24 cellular contexts compared by ENCODE assay signal in the genomic region with DNA sequence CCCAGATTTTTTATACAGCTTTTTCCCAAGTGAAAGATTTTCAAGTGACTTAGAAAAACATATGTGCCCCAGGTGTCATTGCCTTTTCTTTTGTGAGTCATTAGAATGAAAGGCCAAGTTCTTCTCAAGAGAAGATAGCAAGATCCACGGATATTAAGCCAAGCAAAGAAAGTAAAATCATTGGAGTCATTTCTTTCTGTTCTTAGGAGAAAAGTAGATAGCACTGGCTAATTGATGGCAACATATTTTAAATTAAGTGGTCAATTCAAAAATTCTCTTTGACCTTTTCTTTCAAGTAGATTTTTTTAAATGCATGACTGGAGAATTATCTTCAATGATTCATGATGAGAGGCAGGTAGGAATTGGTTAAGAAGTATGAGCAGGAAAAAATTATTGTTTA.
A peak's percentile ranks its signal among the peaks of the same experiment; 100 is the strongest.
DNase-seq lines count a peak whose midpoint lies in the region; ATAC-seq, FAIRE-seq and TF ChIP-seq lines count a peak whose summit lies in the region.
"Had no signal": no experiment of that assay in that cellular context is flagged by ENCODE, and none has a peak within 500 bp of the region (broad histone marks: within the 10 kb centered on the region; RNA-seq: fewer than 3 reads in every experiment).

No MANE protein-coding gene starts in this region.

- TF ChIP-seq CTCF in mammary epithelial cell (conservative IDR thresholded peaks at IDR 0.05 in 1 of 2, IDR thresholded peaks at IDR 0.05 in 1 of 2; ENCODE audit: extremely low read depth in 1 of 2, insufficient read depth in 1 of 2, low read depth in 1 of 2, low read length in 2 of 2) (no peak), breast epithelium (IDR thresholded peaks at IDR 0.05) (no peak), bronchial epithelial cell (IDR thresholded peaks at IDR 0.05; ENCODE audit: insufficient read depth, low read length, severe bottlenecking) (no peak), foreskin keratinocyte (conservative IDR thresholded peaks at IDR 0.05) (no peak), OCI-LY7 (conservative IDR thresholded peaks at IDR 0.05; ENCODE audit: low read length) (no peak)

- H2AFZ ChIP-seq in mammary epithelial cell (ENCODE audit: low read depth, low read length) (no peak overlapping the region), OCI-LY7 (ENCODE audit: low read length) (no peak overlapping the region)

- no peaks in the 10 kb centered on the region for H3K27me3 Mint-ChIP-seq in activated naive CD8-positive, alpha-beta T cell treated with anti-CD3 and anti-CD28 coated beads, Interleukin-2, amount 50 U/mL, for 24 hours
- H3K27me3 Mint-ChIP-seq: B cell had no signal

- H3K4me3 ChIP-seq in mammary epithelial cell (replicated peaks in 1 of 3; ENCODE audit: insufficient read depth in 1 of 3, low read depth in 2 of 3, low read length in 3 of 3) (no peak overlapping the region), breast epithelium (no peak overlapping the region), bronchial epithelial cell (ENCODE audit: low read depth, low read length) (no peak overlapping the region), OCI-LY7 (ENCODE audit: low read depth, low read length, poor library complexity, severe bottlenecking) (no peak overlapping the region)

- H4K20me1 ChIP-seq in mammary epithelial cell (ENCODE audit: insufficient read depth, low read length) (no peaks in the 10 kb centered on the region), OCI-LY7 (ENCODE audit: insufficient read depth, low read length) (no peaks in the 10 kb centered on the region)

- H3K27me3 ChIP-seq in mammary epithelial cell (ENCODE audit: insufficient read depth, low read length) (no peaks in the 10 kb centered on the region), breast epithelium (no peaks in the 10 kb centered on the region), bronchial epithelial cell (ENCODE audit: control insufficient read depth, insufficient read depth, low read length) (no peaks in the 10 kb centered on the region), foreskin keratinocyte (no peaks in the 10 kb centered on the region)

- intact Hi-C loops in mammary epithelial cell (cut with micrococcal nuclease) (no loop called here), breast epithelium (cut with DNase I; ENCODE audit: low total_unique reads) (no loop called here), OCI-LY7 (cut with micrococcal nuclease; ENCODE audit: unreplicated experiment) (no loop called here), Right ventricle myocardium inferior (cut with DNase I) (no loop called here)

- H3K27ac ChIP-seq in mammary epithelial cell (ENCODE audit: insufficient read depth, low read depth, low read length) (no peak overlapping the region), breast epithelium (no peak overlapping the region), foreskin keratinocyte (no peak overlapping the region), OCI-LY7 (ENCODE audit: low read depth, low read length, poor library complexity, severe bottlenecking) (no peak overlapping the region)
- H3K27ac ChIP-seq: 22Rv1, C4-2B had no signal

- H3K27ac Mint-ChIP-seq in activated naive CD8-positive, alpha-beta T cell treated with anti-CD3 and anti-CD28 coated beads, Interleukin-2, amount 50 U/mL, for 24 hours: no peak overlapping the region
- H3K27ac Mint-ChIP-seq: B cell; CD8-positive, alpha-beta T cell had no signal

- ATAC-seq in foreskin keratinocyte (peak; percentile 26), Right ventricle myocardium inferior (no peak)
- no peak for ATAC-seq in activated naive CD8-positive, alpha-beta T cell treated with anti-CD3 and anti-CD28 coated beads, Interleukin-2, amount 50 U/mL, for 24 hours
- ATAC-seq: CD8-positive, alpha-beta T cell; Panc1 had no signal

- H3K36me3 Mint-ChIP-seq in activated naive CD8-positive, alpha-beta T cell treated with anti-CD3 and anti-CD28 coated beads, Interleukin-2, amount 50 U/mL, for 24 hours (ENCODE audit: low read depth): no peaks in the 10 kb centered on the region
- H3K36me3 Mint-ChIP-seq: CD8-positive, alpha-beta T cell had no signal

- no peaks in the 10 kb centered on the region for H3K4me1 Mint-ChIP-seq in activated naive CD8-positive, alpha-beta T cell treated with anti-CD3 and anti-CD28 coated beads, Interleukin-2, amount 50 U/mL, for 24 hours
- H3K4me1 Mint-ChIP-seq: B cell had no signal

- H3K36me3 ChIP-seq in mammary epithelial cell (ENCODE audit: insufficient read depth, low read length) (no peaks in the 10 kb centered on the region), breast epithelium (no peaks in the 10 kb centered on the region), bronchial epithelial cell (ENCODE audit: control insufficient read depth, insufficient read depth, low read length) (no peaks in the 10 kb centered on the region), OCI-LY7 (ENCODE audit: insufficient read depth, low read length) (no peaks in the 10 kb centered on the region)

- H3K9ac ChIP-seq in mammary epithelial cell (ENCODE audit: insufficient read depth, low read length): no peak overlapping the region

- peaks cover under 1% of the 10 kb centered on the region for H3K4me1 ChIP-seq in mammary epithelial cell (ENCODE audit: insufficient read depth, low read length)
- no peaks in the 10 kb centered on the region for H3K4me1 ChIP-seq in breast epithelium
- no peaks in the 10 kb centered on the region for H3K4me1 ChIP-seq in foreskin keratinocyte
- no peaks in the 10 kb centered on the region for H3K4me1 ChIP-seq in OCI-LY7 (ENCODE audit: insufficient read depth, low read length, poor library complexity, severe bottlenecking)
- H3K4me1 ChIP-seq: Caco-2 had no signal

- in situ Hi-C loops in mammary epithelial cell (cut with MboI; ENCODE audit: low sequenced_read_pairs in 2 of 2): no loop called here

- CTCF ChIA-PET in mammary epithelial cell (lab: Charles Lee; ENCODE audit: low non-redundant PET): no interaction called here
- CTCF ChIA-PET in OCI-LY7 (lab: Charles Lee; ENCODE audit: unreplicated experiment): no interaction called here

- FAIRE-seq in bronchial epithelial cell (lab: Jason Lieb, UNC): no peak

- TF ChIP-seq POLR2A in breast epithelium (IDR thresholded peaks at IDR 0.05): no peak

- H3K9me3 ChIP-seq in mammary epithelial cell (replicated peaks; ENCODE audit: insufficient read depth, low read length): no peaks in the 10 kb centered on the region
- H3K9me3 ChIP-seq in breast epithelium: no peaks in the 10 kb centered on the region
- no peaks in the 10 kb centered on the region for H3K9me3 ChIP-seq in OCI-LY7 (ENCODE audit: low read length)
- H3K9me3 ChIP-seq: Caco-2 had no signal

- POLR2A ChIA-PET in OCI-LY7 (lab: Charles Lee): no interaction called here

- no peaks in the 10 kb centered on the region for H3K9me3 Mint-ChIP-seq in activated naive CD8-positive, alpha-beta T cell treated with anti-CD3 and anti-CD28 coated beads, Interleukin-2, amount 50 U/mL, for 24 hours
- H3K9me3 Mint-ChIP-seq: CD8-positive, alpha-beta T cell had no signal

- H3K9me2 ChIP-seq in OCI-LY7 (ENCODE audit: insufficient read depth, low read length): no peaks in the 10 kb centered on the region

- H3K79me2 ChIP-seq in mammary epithelial cell (ENCODE audit: insufficient read depth, low read length) (no peaks in the 10 kb centered on the region), OCI-LY7 (ENCODE audit: insufficient read depth, low read depth, low read length) (no peaks in the 10 kb centered on the region)

- H3K4me2 ChIP-seq in mammary epithelial cell (ENCODE audit: insufficient read depth, low read depth, low read length): no peak overlapping the region
- H3K4me2 ChIP-seq in OCI-LY7 (ENCODE audit: low read length): no peak overlapping the region

- dilution Hi-C loops in mammary epithelial cell (cut with HindIII; ENCODE audit: low sequenced_read_pairs): no loop called here

- H3K4me3 Mint-ChIP-seq in activated naive CD8-positive, alpha-beta T cell treated with anti-CD3 and anti-CD28 coated beads, Interleukin-2, amount 50 U/mL, for 24 hours: no peak overlapping the region
- H3K4me3 Mint-ChIP-seq: B cell; CD8-positive, alpha-beta T cell had no signal

- BruUV-seq in mammary epithelial cell (replicated peaks; lab: Mats Ljungman, UMichigan): no TSS peak
- no TSS peak for BruUV-seq in OCI-LY7 (replicated peaks; lab: Mats Ljungman, UMichigan)

- peak; percentile 11 for DNase-seq in mammary epithelial cell
- no peak for DNase-seq in breast epithelium (ENCODE audit: low spot score in 2 of 2)
- peak; percentile 16 for DNase-seq in bronchial epithelial cell (ENCODE audit: low read depth)
- peak in 1 of 2 donors; percentile 40 for DNase-seq in foreskin keratinocyte
- DNase-seq in NCI-H524 (lab: John Stamatoyannopoulos, UW): no peak
- DNase-seq in activated naive CD8-positive, alpha-beta T cell treated with anti-CD3 and anti-CD28 coated beads, Interleukin-2, amount 50 U/mL, for 24 hours: no peak
- no peak for DNase-seq in OCI-LY7 (ENCODE audit: low spot score)
- no peak for DNase-seq in Right ventricle myocardium inferior (ENCODE audit: missing footprints)
- DNase-seq: Caco-2; CD8-positive, alpha-beta T cell; DMS 273 treated with DMSO at 0.1 percent for 48 hours; DMS79; H7; KG1; MM.1S; NCI-H2029; NCI-H446; NCI-H526; NCI-H82; NK-92 treated with Interleukin-12 subunit alpha and Interleukin-12 subunit beta, amount 100 ng/mL, for 24 hours had no signal

- WGBS in mammary epithelial cell (ENCODE audit: low coverage, missing lambda C conversion rate): 77% methylated on average over 1 of the region's 1 CpG

Comparison
In these comparisons a context has a peak if more than half of its experiments do, and no peak if none do; other contexts are left out.
1. DNase-seq: peak in mammary epithelial cell (single experiment) and bronchial epithelial cell (single experiment); none in breast epithelium (0 of 2), NCI-H524 (0 of 2), activated naive CD8-positive, alpha-beta T cell treated with anti-CD3 and anti-CD28 coated beads, Interleukin-2, amount 50 U/mL, for 24 hours (single experiment), OCI-LY7 (single experiment) and Right ventricle myocardium inferior (single experiment).